ENCODE assay signal across 8 cellular contexts in the genomic region with DNA sequence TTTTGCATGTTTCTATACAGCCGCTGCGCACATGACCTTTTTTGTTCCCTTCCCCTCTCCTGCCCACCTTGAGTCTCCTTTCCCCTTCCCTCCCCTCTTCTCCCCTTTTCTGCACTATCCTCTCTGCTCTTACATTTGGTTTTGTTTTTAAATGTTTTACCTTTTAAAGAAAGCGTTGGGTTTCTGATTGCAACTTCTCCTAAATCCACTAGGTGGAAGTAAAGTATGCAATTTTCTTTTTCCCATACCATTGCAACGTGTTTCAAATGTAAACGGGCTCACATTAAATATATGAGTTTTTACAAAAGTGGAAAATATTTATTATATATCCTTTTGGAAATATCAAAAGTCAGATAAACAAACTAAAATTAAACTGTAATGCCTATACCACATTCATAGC.
DNase-seq lines count a peak whose midpoint lies in the region; ATAC-seq and TF ChIP-seq lines count a peak whose summit lies in the region.

No MANE protein-coding gene starts in this region.

- no peaks in the 10 kb centered on the region for H3K9me3 ChIP-seq in CD4-positive, alpha-beta T cell (ENCODE audit: control insufficient read depth, low read length)
- no peaks in the 10 kb centered on the region for H3K9me3 ChIP-seq in RWPE2 (ENCODE audit: severe bottlenecking)
- H3K9me3 ChIP-seq in testis = no peaks in the 10 kb centered on the region

- no peaks in the 10 kb centered on the region for H3K36me3 Mint-ChIP-seq in CD4-positive, alpha-beta T cell (ENCODE audit: low read depth)

- TF ChIP-seq CTCF in CD4-positive, alpha-beta T cell (IDR thresholded peaks at IDR 0.05) = peak; percentile 43
- TF ChIP-seq CTCF in RWPE2 (IDR thresholded peaks at IDR 0.05; ENCODE audit: poor library complexity, severe bottlenecking) (peak; percentile 37), foreskin fibroblast (IDR thresholded peaks at IDR 0.05; ENCODE audit: low read depth, low read length) (peak; percentile 40), testis (IDR thresholded peaks at IDR 0.05) (peak; percentile 38 to 63 (median 44))

- no peak for DNase-seq in CD4-positive, alpha-beta T cell
- DNase-seq in Kasumi-1 (lab: John Stamatoyannopoulos, UW) (peak; percentile 61 to 78), RWPE2 (ENCODE audit: low spot score) (no peak), foreskin fibroblast (peak in 1 of 2 donors; percentile 21), testis (no peak), GDM1 (lab: John Stamatoyannopoulos, UW) (no peak)
- no peak for DNase-seq in stimulated activated CD4-positive, alpha-beta T cell treated with anti-CD3 and anti-CD28 coated beads, Interleukin-4, amount 100 ng/mL, for 1 hour

- no peak for TF ChIP-seq POLR2A in testis (IDR thresholded peaks at IDR 0.05)

- intact Hi-C loops in CD4-positive, alpha-beta T cell (cut with DNase I, micrococcal nuclease) = loop anchor here (1.0 to 5.0 kb wide), 3 partner anchors 77 to 730 kb away; no protein-coding TSS in a partner anchor
- intact Hi-C loops in testis (cut with DNase I; ENCODE audit: low total_unique reads) = no loop called here

- POLR2A ChIA-PET in CD4-positive, alpha-beta T cell (lab: Charles Lee) = interaction anchor here (1.8 kb wide), 1 partner anchor 78 kb away, joined by 3 read pairs; no protein-coding TSS in a partner anchor

- H3K27ac Mint-ChIP-seq in CD4-positive, alpha-beta T cell = no peak overlapping the region

- H3K36me3 ChIP-seq in RWPE2 (ENCODE audit: low read depth) (no peaks in the 10 kb centered on the region), testis (ENCODE audit: low read depth, missing control alignments) (no peaks in the 10 kb centered on the region)

- no peak overlapping the region for H3K4me3 Mint-ChIP-seq in CD4-positive, alpha-beta T cell

- H3K27ac ChIP-seq in CD4-positive, alpha-beta T cell (ENCODE audit: low read depth, low read length) = no peak overlapping the region
- no peak overlapping the region for H3K27ac ChIP-seq in RWPE2 (ENCODE audit: poor library complexity, severe bottlenecking)
- H3K27ac ChIP-seq in testis = no peak overlapping the region

- H3K4me1 Mint-ChIP-seq in CD4-positive, alpha-beta T cell (ENCODE audit: low read depth) = peaks cover 5% of the 10 kb centered on the region

- CTCF ChIA-PET in CD4-positive, alpha-beta T cell (lab: Charles Lee) = no interaction called here

- no peaks in the 10 kb centered on the region for H3K27me3 ChIP-seq in CD4-positive, alpha-beta T cell (ENCODE audit: control insufficient read depth, insufficient read depth, low read length)
- peaks cover 13% of the 10 kb centered on the region for H3K27me3 ChIP-seq in RWPE2 (ENCODE audit: insufficient read depth, poor library complexity, severe bottlenecking)
- H3K27me3 ChIP-seq in testis = no peaks in the 10 kb centered on the region

- no peaks in the 10 kb centered on the region for H3K9me3 Mint-ChIP-seq in CD4-positive, alpha-beta T cell

- H3K4me1 ChIP-seq in RWPE2 (ENCODE audit: insufficient read depth, poor library complexity, severe bottlenecking) (no peaks in the 10 kb centered on the region), testis (no peaks in the 10 kb centered on the region)

- 40 to 42% methylated on average over 5 of the region's 5 CpGs for WGBS in testis, 2 donors

- peaks cover 29% of the 10 kb centered on the region for H3K27me3 Mint-ChIP-seq in CD4-positive, alpha-beta T cell

- no peak for ATAC-seq in CD4-positive, alpha-beta T cell (ENCODE audit: poor library complexity)
- ATAC-seq in RWPE2 (ENCODE audit: low read depth) (no peak), GM19467 (IDR thresholded peaks at IDR 0.05; ENCODE audit: unreplicated experiment) (no peak)

- no peak overlapping the region for H3K4me3 ChIP-seq in RWPE2 (ENCODE audit: severe bottlenecking)
- H3K4me3 ChIP-seq in foreskin fibroblast (ENCODE audit: low read depth in 1 of 2, low read length in 2 of 2) = no peak overlapping the region
- H3K4me3 ChIP-seq in testis = no peak overlapping the region

Comparison
In these comparisons a context has a peak if more than half of its experiments do, and no peak if none do; other contexts are left out.
1. DNase-seq: peak in Kasumi-1 (2 of 2); none in CD4-positive, alpha-beta T cell (0 of 10), RWPE2 (single experiment), testis (single experiment), stimulated activated CD4-positive, alpha-beta T cell treated with anti-CD3 and anti-CD28 coated beads, Interleukin-4, amount 100 ng/mL, for 1 hour (single experiment) and GDM1 (single experiment).
2. Peak in every context shown above with its lines, with median percentiles within 50 percentile points of each other: CTCF ChIP-seq.